3 cellular contexts compared by ENCODE assay signal in genomic region chr17:82744736-82745135, GRCh38. TPM values are rescaled to one million over a fixed set of nuclear protein-coding genes. Genes with fewer than 3 reads are reported as not detected.
"Had no signal": no experiment of that assay in that cellular context is flagged by ENCODE, and none has a peak within 500 bp of the region (broad histone marks: within the 10 kb centered on the region; RNA-seq: fewer than 3 reads in every experiment).

No MANE protein-coding gene starts in this region.

RNA-seq across cellular contexts. Expression of gene FN3K, which starts 9.3 kb away (rescaled TPM):
- total RNA-seq: H4, HT1080 had no signal
- polyA plus RNA-seq: IgD-negative memory B cell had no signal
